ENCODE assay signal across 8 cellular contexts in the genomic region with DNA sequence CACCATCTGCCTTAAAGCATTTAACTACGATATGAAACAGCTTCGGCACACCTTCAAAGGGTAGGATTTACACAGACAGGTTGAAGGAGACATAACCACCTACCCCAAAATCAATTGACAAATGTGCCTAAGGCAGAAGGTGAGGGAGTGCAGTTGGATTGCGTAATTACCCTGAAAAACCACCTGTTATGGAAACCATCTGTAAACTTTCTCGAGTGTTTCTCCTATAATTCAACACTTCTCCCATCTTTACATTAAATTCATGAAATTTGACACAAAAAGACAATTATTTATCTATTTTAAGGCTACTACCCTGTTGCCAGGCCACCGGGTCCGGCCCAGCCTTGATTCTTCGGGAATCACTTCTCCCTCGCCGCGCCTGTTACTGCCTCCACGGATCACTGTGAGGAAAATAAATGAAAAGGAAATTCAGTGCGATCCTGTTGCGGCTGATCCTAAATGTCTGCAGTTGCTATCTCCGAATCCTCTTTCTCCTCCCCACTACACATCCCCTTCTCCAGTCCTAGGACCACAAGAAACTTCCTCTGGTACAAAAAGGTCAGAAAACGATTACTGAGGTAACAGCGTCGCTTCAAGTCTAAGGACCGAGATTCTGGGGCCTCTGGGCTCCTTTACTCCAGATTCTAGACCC. TPM values are rescaled to one million over a fixed set of nuclear protein-coding genes. Genes with fewer than 3 reads are reported as not detected.
DNase-seq lines count a peak whose midpoint lies in the region; ATAC-seq and TF ChIP-seq lines count a peak whose summit lies in the region.

No MANE protein-coding gene starts in this region.

- H3K27ac Mint-ChIP-seq in CD8-positive, alpha-beta T cell: peak overlapping the region; percentile 94
- H3K27ac Mint-ChIP-seq in osteocyte (ENCODE audit: unreplicated experiment): peak overlapping the region; percentile 91

- H3K4me1 ChIP-seq in CD8-positive, alpha-beta T cell (ENCODE audit: insufficient read depth, low read length): peaks cover 25% of the 10 kb centered on the region

- peaks cover 58% of the 10 kb centered on the region for H3K4me1 Mint-ChIP-seq in CD8-positive, alpha-beta T cell (ENCODE audit: low read depth)
- peaks cover 21% of the 10 kb centered on the region for H3K4me1 Mint-ChIP-seq in osteocyte (ENCODE audit: unreplicated experiment)

- POLR2A ChIA-PET in CD8-positive, alpha-beta T cell (lab: Charles Lee): interaction anchor here (1.0 to 1.8 kb wide), 2 partner anchors 11 to 173 kb away, joined by 3 to 6 read pairs; a partner anchor contains a TSS
- POLR2A ChIA-PET in HEK293T (lab: Yijun Ruan, JAX): interaction anchor here (0.6 to 1.0 kb wide), 2 partner anchors 11 to 40 kb away, joined by 3 to 4 read pairs; no protein-coding TSS in a partner anchor

- peaks cover 47% of the 10 kb centered on the region for H3K36me3 Mint-ChIP-seq in CD8-positive, alpha-beta T cell
- H3K36me3 Mint-ChIP-seq in osteocyte (ENCODE audit: unreplicated experiment): peaks cover 3% of the 10 kb centered on the region

- TF ChIP-seq CTCF in CD8-positive, alpha-beta T cell (IDR thresholded peaks at IDR 0.05): no peak
- TF ChIP-seq CTCF in WERI-Rb-1 (IDR thresholded peaks at IDR 0.05; ENCODE audit: low read depth, low read length): no peak
- no peak for TF ChIP-seq CTCF in osteocyte (IDR thresholded peaks at IDR 0.05)

- no peaks in the 10 kb centered on the region for H3K36me3 ChIP-seq in CD8-positive, alpha-beta T cell (ENCODE audit: insufficient read depth, low read length)
- H3K36me3 ChIP-seq in WERI-Rb-1: peaks cover 27% of the 10 kb centered on the region

- H3K27me3 ChIP-seq in CD8-positive, alpha-beta T cell (ENCODE audit: insufficient read depth, low read length): no peaks in the 10 kb centered on the region
- H3K27me3 ChIP-seq in WERI-Rb-1 (ENCODE audit: insufficient read depth, low read depth, severe bottlenecking): no peaks in the 10 kb centered on the region

- no peak for ATAC-seq in CD8-positive, alpha-beta T cell
- ATAC-seq in GM21526 (IDR thresholded peaks at IDR 0.05; ENCODE audit: low FRiP score, unreplicated experiment) (no peak), HG03342 (IDR thresholded peaks at IDR 0.05; ENCODE audit: unreplicated experiment) (no peak)

- H3K9me3 ChIP-seq in CD8-positive, alpha-beta T cell (ENCODE audit: low read length): no peaks in the 10 kb centered on the region
- no peaks in the 10 kb centered on the region for H3K9me3 ChIP-seq in WERI-Rb-1 (ENCODE audit: severe bottlenecking)

- H3K9me3 Mint-ChIP-seq in CD8-positive, alpha-beta T cell: no peaks in the 10 kb centered on the region
- H3K9me3 Mint-ChIP-seq in osteocyte (ENCODE audit: unreplicated experiment): no peaks in the 10 kb centered on the region

- CTCF ChIA-PET in CD8-positive, alpha-beta T cell (lab: Charles Lee): no interaction called here
- CTCF ChIA-PET in HEK293T (lab: Yijun Ruan, JAX): no interaction called here

- DNase-seq in CD8-positive, alpha-beta T cell: no peak
- DNase-seq in HEK293T (ENCODE audit: extremely low spot score) (peak; percentile 25), WERI-Rb-1 (no peak), foreskin melanocyte (peak; percentile 16), osteocyte (ENCODE audit: extremely low spot score, unreplicated experiment) (no peak), dermis blood vessel endothelial cell (no peak)

- peak overlapping the region; percentile 87 for H3K27ac ChIP-seq in CD8-positive, alpha-beta T cell (ENCODE audit: low read depth, low read length)
- peak overlapping the region; percentile 80 for H3K27ac ChIP-seq in WERI-Rb-1

- H3K4me3 ChIP-seq in CD8-positive, alpha-beta T cell (ENCODE audit: low read depth, low read length): peak overlapping the region; percentile 91
- H3K4me3 ChIP-seq in WERI-Rb-1 (ENCODE audit: low read depth, low read length): peak overlapping the region; percentile 99

- peak overlapping the region; percentile 93 for H3K4me3 Mint-ChIP-seq in CD8-positive, alpha-beta T cell
- peak overlapping the region; percentile 89 for H3K4me3 Mint-ChIP-seq in osteocyte (ENCODE audit: unreplicated experiment)

- H3K27me3 Mint-ChIP-seq in CD8-positive, alpha-beta T cell (ENCODE audit: low read depth): no peaks in the 10 kb centered on the region
- H3K27me3 Mint-ChIP-seq in osteocyte (ENCODE audit: unreplicated experiment): peaks cover 9% of the 10 kb centered on the region

- intact Hi-C loops in CD8-positive, alpha-beta T cell (cut with DNase I, micrococcal nuclease): loop anchor here (2.0 to 10.0 kb wide), 16 partner anchors 85 to 1753 kb away; a partner anchor contains a TSS

TF ChIP-seq in HEK293T, 16 proteins besides CTCF, POLR2A, EP300 and RAD21:
- TF ChIP-seq LEF1 (IDR thresholded peaks at IDR 0.05; ENCODE audit: borderline replicate concordance): no peak

RNA-seq across cellular contexts. Expression of a gene that starts 0.7 kb away (rescaled TPM):
- 10 to 100 TPM; 36.5 to 42.2 TPM for total RNA-seq in CD8-positive, alpha-beta T cell
- total RNA-seq in osteocyte (16.3 and 17.1 TPM in 2 replicates), dermis blood vessel endothelial cell (10.6 and 15.5 TPM in 2 replicates)

RNA-seq across cellular contexts. Expression of a gene that starts 0.8 kb away (rescaled TPM):
- total RNA-seq in CD8-positive, alpha-beta T cell: 1 to 10 TPM; 3.5 to 3.7 TPM
- total RNA-seq in osteocyte: 1.4 and 2.4 TPM in 2 replicates
- 0.93 and 1.5 TPM in 2 replicates for total RNA-seq in dermis blood vessel endothelial cell

RNA-seq across cellular contexts. Expression of a gene that starts 60.0 kb away (rescaled TPM):
- 1 to 10 TPM in 1 of 2 experiments, under 1 TPM in 1; 0.97 to 1.5 TPM for total RNA-seq in CD8-positive, alpha-beta T cell
- total RNA-seq in osteocyte (0.40 and 0.50 TPM in 2 replicates), dermis blood vessel endothelial cell (0.33 and 0.34 TPM in 2 replicates)

Comparison
In these comparisons a context has a peak if more than half of its experiments do, and no peak if none do; other contexts are left out.
1. DNase-seq: peak in HEK293T (single experiment) and foreskin melanocyte (single experiment); none in CD8-positive, alpha-beta T cell (0 of 7), WERI-Rb-1 (single experiment), osteocyte (single experiment) and dermis blood vessel endothelial cell (single experiment).